9 cellular contexts compared by ENCODE assay signal in the genomic region with DNA sequence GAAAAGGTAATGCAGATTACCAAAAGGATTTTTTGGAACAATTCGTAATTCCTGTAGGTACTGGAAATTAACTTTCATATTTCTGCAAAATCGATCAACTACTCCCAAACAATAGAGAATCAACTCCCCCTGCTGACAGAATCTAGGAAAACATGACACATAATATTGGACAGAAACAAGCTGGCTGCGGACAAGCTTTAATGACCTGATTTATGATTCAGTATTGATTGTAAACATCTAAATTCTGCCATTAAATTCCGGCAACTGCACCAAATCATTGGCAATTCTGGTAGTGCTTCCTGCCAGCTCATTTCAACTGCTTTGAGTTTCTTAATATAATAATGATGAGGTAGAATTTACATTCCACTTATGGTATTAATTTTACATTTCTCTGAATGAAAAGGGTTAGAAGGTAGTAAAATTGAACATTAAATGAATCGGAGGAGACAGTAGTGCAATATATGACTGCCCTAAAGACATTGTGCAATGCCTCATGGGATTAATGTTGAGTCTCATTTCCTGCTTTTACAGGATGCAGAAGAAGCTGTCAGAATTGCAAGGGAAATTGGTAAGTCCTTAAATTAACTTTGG.
DNase-seq lines count a peak whose midpoint lies in the region; ATAC-seq and TF ChIP-seq lines count a peak whose summit lies in the region.
"Had no signal": no experiment of that assay in that cellular context is flagged by ENCODE, and none has a peak within 500 bp of the region (broad histone marks: within the 10 kb centered on the region; RNA-seq: fewer than 3 reads in every experiment).

No MANE protein-coding gene starts in this region.

- H3K4me3 ChIP-seq in SU-DHL-6 (ENCODE audit: insufficient read depth, low read length, poor library complexity, severe bottlenecking) (no peak overlapping the region), gastrocnemius medialis (no peak overlapping the region)

- no peak overlapping the region for H2AFZ ChIP-seq in SU-DHL-6 (ENCODE audit: low read depth, low read length, severe bottlenecking)

- no peaks in the 10 kb centered on the region for H3K9me2 ChIP-seq in SU-DHL-6 (replicated peaks; ENCODE audit: insufficient read depth, low read length)

- no peak overlapping the region for H3K4me2 ChIP-seq in SU-DHL-6 (ENCODE audit: low read depth, low read length, poor library complexity, severe bottlenecking)

- DNase-seq in Ammon's horn (ENCODE audit: low spot score), result peak; percentile 59
- DNase-seq in GM13976 (ENCODE audit: low spot score), result peak; percentile 42
- peak; percentile 56 for DNase-seq in NCI-H1092 (lab: John Stamatoyannopoulos, UW)
- peak; percentile 46 for DNase-seq in fibroblast of the conjunctiva (ENCODE audit: low read depth)
- DNase-seq in gastrocnemius medialis, result no peak
- DNase-seq in activated CD4-positive, alpha-beta T cell treated with anti-CD3 and anti-CD28 coated beads, Interleukin-2, amount 50 U/mL, for 48 hours, result no peak

- intact Hi-C loops in gastrocnemius medialis (cut with DNase I; ENCODE audit: low total_unique reads), result loop anchor here (2.0 to 10.0 kb wide), 2 partner anchors 319 to 581 kb away; no protein-coding TSS in a partner anchor

- no peaks in the 10 kb centered on the region for H4K20me1 ChIP-seq in SU-DHL-6 (ENCODE audit: low read depth, low read length)

- H3K9me3 ChIP-seq in SU-DHL-6 (ENCODE audit: insufficient read depth, low read length), result no peaks in the 10 kb centered on the region
- H3K9me3 ChIP-seq in gastrocnemius medialis, result no peaks in the 10 kb centered on the region
- H3K9me3 ChIP-seq: neutrophil had no signal

- no peaks in the 10 kb centered on the region for H3K27me3 ChIP-seq in SU-DHL-6 (ENCODE audit: low read length)
- no peaks in the 10 kb centered on the region for H3K27me3 ChIP-seq in gastrocnemius medialis
- H3K27me3 ChIP-seq: neutrophil had no signal

- no peak overlapping the region for H3K9ac ChIP-seq in SU-DHL-6 (ENCODE audit: low read length)

- in situ Hi-C loops in GM13976 (cut with MboI; ENCODE audit: low sequenced_read_pairs, unreplicated experiment) (loop anchor here (10.0 to 25.0 kb wide), 2 partner anchors 321 to 598 kb away; no protein-coding TSS in a partner anchor), gastrocnemius medialis (cut with MboI; ENCODE audit: low sequenced_read_pairs in 4 of 4) (loop anchor here in 3 of 4 donors (10.0 to 25.0 kb wide), 5 partner anchors 279 to 623 kb away; a partner anchor contains a TSS)

- TF ChIP-seq CTCF in GM13976 (IDR thresholded peaks at IDR 0.05; ENCODE audit: borderline replicate concordance, control extremely low read depth, extremely low read depth, insufficient read depth, missing control alignments) (peak; percentile 33), SU-DHL-6 (IDR thresholded peaks at IDR 0.05; ENCODE audit: insufficient read depth, low read length, poor library complexity, severe bottlenecking) (peak; percentile 21), gastrocnemius medialis (IDR thresholded peaks at IDR 0.05 in 4 of 5, conservative IDR thresholded peaks at IDR 0.05 in 1 of 5) (peak in 4 of 5 experiments; percentile 27 to 53 (median 44))

- peaks cover 21 to 30% of the 10 kb centered on the region in 2 donors for H3K4me1 ChIP-seq in gastrocnemius medialis

- no peaks in the 10 kb centered on the region for H3K79me2 ChIP-seq in SU-DHL-6 (ENCODE audit: insufficient read depth, low read length)

- no peak for TF ChIP-seq POLR2A in gastrocnemius medialis (IDR thresholded peaks at IDR 0.05)

- no peaks in the 10 kb centered on the region for H3F3A ChIP-seq in SU-DHL-6 (ENCODE audit: insufficient read depth)

- no peaks in the 10 kb centered on the region for H3K36me3 ChIP-seq in SU-DHL-6 (ENCODE audit: low read length)
- no peaks in the 10 kb centered on the region for H3K36me3 ChIP-seq in gastrocnemius medialis
- H3K36me3 ChIP-seq: neutrophil had no signal

- ATAC-seq in gastrocnemius medialis, result no peak
- no peak for ATAC-seq in GM21576 (IDR thresholded peaks at IDR 0.05; ENCODE audit: unreplicated experiment)

- H3K27ac ChIP-seq in SU-DHL-6 (ENCODE audit: low read depth, low read length) (no peak overlapping the region), gastrocnemius medialis (no peak overlapping the region)
- H3K27ac ChIP-seq: neutrophil had no signal

Comparison
In these comparisons a context has a peak if more than half of its experiments do, and no peak if none do; other contexts are left out.
1. DNase-seq: peak in Ammon's horn (single experiment), GM13976 (single experiment), NCI-H1092 (single experiment) and fibroblast of the conjunctiva (single experiment); none in gastrocnemius medialis (0 of 2) and activated CD4-positive, alpha-beta T cell treated with anti-CD3 and anti-CD28 coated beads, Interleukin-2, amount 50 U/mL, for 48 hours (0 of 2).
2. Peak in every context shown above with its lines, with median percentiles within 50 percentile points of each other: CTCF ChIP-seq.